Comparison of ENCODE assay signal across 10 cellular contexts in genomic region chr3:151328298-151329036, GRCh38. TPM values are rescaled to one million over a fixed set of nuclear protein-coding genes. Genes with fewer than 3 reads are reported as not detected.
DNase-seq lines count a peak whose midpoint lies in the region; ATAC-seq and TF ChIP-seq lines count a peak whose summit lies in the region.
"Had no signal": no experiment of that assay in that cellular context is flagged by ENCODE, and none has a peak within 500 bp of the region (broad histone marks: within the 10 kb centered on the region; RNA-seq: fewer than 3 reads in every experiment).

No MANE protein-coding gene starts in this region.

- TF ChIP-seq POLR2A in adrenal gland (IDR thresholded peaks at IDR 0.05), result no peak

- DNase-seq in CD14-positive monocyte (ENCODE audit: low spot score) (peak; percentile 61), Kasumi-1 (lab: John Stamatoyannopoulos, UW) (peak; percentile 65 to 76), adrenal gland (peak in 6 of 7 donors; percentile 23 to 53 (median 34)), lower lobe of right lung (no peak), midbrain (lab: John Stamatoyannopoulos, UW) (no peak), DMS53 treated with DMSO at 0.1 percent for 48 hours (lab: John Stamatoyannopoulos, UW; ENCODE audit: unreplicated experiment) (no peak), ureter (ENCODE audit: low spot score) (no peak), NCI-H82 treated with DMSO at 0.1 percent for 48 hours (lab: John Stamatoyannopoulos, UW; ENCODE audit: unreplicated experiment) (no peak)

- WGBS in adrenal gland, 4 donors, result 36 to 43% (median 40%) methylated on average over 10 of the region's 10 CpGs

- no peaks in the 10 kb centered on the region for H3K27me3 Mint-ChIP-seq in CD14-positive monocyte (ENCODE audit: low read depth in 3 of 3)

- H3K27ac Mint-ChIP-seq in CD14-positive monocyte, result peak overlapping the region; percentile 89 to 96 (median 95)

- H3K9me3 ChIP-seq in adrenal gland (replicated peaks in 1 of 3) (no peaks in the 10 kb centered on the region), lower lobe of right lung (no peaks in the 10 kb centered on the region)

- TF ChIP-seq CTCF in CD14-positive monocyte (IDR thresholded peaks at IDR 0.05) (no peak), adrenal gland (IDR thresholded peaks at IDR 0.05) (peak in 1 of 6 experiments; percentile 20), lower lobe of right lung (IDR thresholded peaks at IDR 0.05) (no peak)

- H3K4me3 Mint-ChIP-seq in CD14-positive monocyte, result peak overlapping the region; percentile 90 to 98

- no peaks in the 10 kb centered on the region for H3K27me3 ChIP-seq in adrenal gland
- H3K27me3 ChIP-seq in lower lobe of right lung (ENCODE audit: low read depth), result no peaks in the 10 kb centered on the region
- H3K27me3 ChIP-seq: cardiac muscle cell had no signal

- H3K4me1 Mint-ChIP-seq in CD14-positive monocyte, result peaks cover 73% of the 10 kb centered on the region

- H3K9me3 Mint-ChIP-seq in CD14-positive monocyte, result peaks cover 0 to 2% (median 0%) of the 10 kb centered on the region in 7 donors

- H3K27ac ChIP-seq in adrenal gland, result peak overlapping the region in 3 of 5 donors; percentile 5 to 31 (median 28)
- peak overlapping the region; percentile 59 for H3K27ac ChIP-seq in lower lobe of right lung
- H3K27ac ChIP-seq: cardiac muscle cell, RWPE1 had no signal

- H3K36me3 Mint-ChIP-seq in CD14-positive monocyte, result peaks cover 15 to 24% of the 10 kb centered on the region in 2 donors

- H3K4me1 ChIP-seq in adrenal gland (replicated peaks in 1 of 2) (peaks cover 8 to 13% of the 10 kb centered on the region in 2 donors), lower lobe of right lung (peaks cover 11% of the 10 kb centered on the region)

- H3K36me3 ChIP-seq in adrenal gland (replicated peaks in 1 of 2), result no peaks in the 10 kb centered on the region
- no peaks in the 10 kb centered on the region for H3K36me3 ChIP-seq in lower lobe of right lung
- H3K36me3 ChIP-seq: cardiac muscle cell had no signal

- intact Hi-C loops in CD14-positive monocyte (cut with micrococcal nuclease), result loop anchor here (5.0 to 10.0 kb wide), 2 partner anchors 54 to 56 kb away; partner anchors contain the start of gene P2RY12 (in 2 of the 2)
- intact Hi-C loops in adrenal gland (cut with DNase I), result no loop called here
- intact Hi-C loops in lower lobe of right lung (cut with DNase I), result no loop called here

- peak; percentile 52 to 59 for ATAC-seq in lower lobe of right lung

- H3K4me3 ChIP-seq in adrenal gland (peak overlapping the region in 1 of 4 donors; percentile 41), lower lobe of right lung (peak overlapping the region; percentile 37)
- H3K4me3 ChIP-seq: cardiac muscle cell had no signal

RNA-seq across cellular contexts. Expression of gene P2RY13, which starts 0.9 kb away (rescaled TPM):
- polyA plus RNA-seq in CD14-positive monocyte (10 to 100 TPM; 45.6 to 80.0 TPM), adrenal gland (1 to 10 TPM; 1.2 to 2.7 (median 1.7) TPM)
- total RNA-seq in adrenal gland (1 to 10 TPM in 7 of 8 donors, under 1 TPM in 1; 0.66 to 6.0 (median 2.7) TPM), lower lobe of right lung (14.4 TPM), ureter (1.2 TPM)
- total RNA-seq: cardiac muscle cell had no signal

RNA-seq across cellular contexts. Expression of gene GPR87, which starts 11.8 kb away (rescaled TPM):
- under 1 TPM in 1 of 2 donors, not detected in 1; 0.15 TPM for polyA plus RNA-seq in CD14-positive monocyte
- total RNA-seq in adrenal gland, result not detected
- polyA plus RNA-seq in adrenal gland, result not detected
- total RNA-seq in lower lobe of right lung, result 0.24 TPM
- total RNA-seq in ureter, result 13.5 TPM
- total RNA-seq: cardiac muscle cell had no signal
- polyA plus RNA-seq: cardiac muscle cell had no signal

RNA-seq across cellular contexts. Expression of gene P2RY14, which starts 50.1 kb away (rescaled TPM):
- under 1 TPM; 0.50 to 0.67 TPM for polyA plus RNA-seq in CD14-positive monocyte
- 1 to 10 TPM in 1 of 8 donors, under 1 TPM in 6, not detected in 1; 0.28 to 2.4 (median 0.65) TPM for total RNA-seq in adrenal gland
- under 1 TPM; 0.40 to 0.57 (median 0.57) TPM for polyA plus RNA-seq in adrenal gland
- total RNA-seq in lower lobe of right lung, result 5.7 TPM
- 0.68 TPM for total RNA-seq in ureter

RNA-seq across cellular contexts. Expression of gene P2RY12, which starts 56.1 kb away (rescaled TPM):
- polyA plus RNA-seq in CD14-positive monocyte (1 to 10 TPM; 2.7 to 3.0 TPM), adrenal gland (1 to 10 TPM in 1 of 3 donors, under 1 TPM in 2; 0.37 to 2.3 (median 0.56) TPM)
- total RNA-seq in adrenal gland (10 to 100 TPM in 2 of 8 donors, 1 to 10 TPM in 6; 1.9 to 13.2 (median 4.4) TPM), lower lobe of right lung (6.2 TPM), ureter (0.94 TPM)
- total RNA-seq: cardiac muscle cell had no signal

Comparison
In these comparisons a context has a peak if more than half of its experiments do, and no peak if none do; other contexts are left out.
1. DNase-seq: peak in CD14-positive monocyte (single experiment), Kasumi-1 (2 of 2) and adrenal gland (6 of 7); none in lower lobe of right lung (single experiment), midbrain (single experiment), DMS53 treated with DMSO at 0.1 percent for 48 hours (single experiment), ureter (single experiment) and NCI-H82 treated with DMSO at 0.1 percent for 48 hours (single experiment).
2. RNA of gene GPR87, which starts 11.8 kb away (total RNA-seq): 13.5 TPM in ureter (single experiment); 0.24 TPM in lower lobe of right lung (single experiment) and not detected in adrenal gland; every median in the first group is over 10 times any median in the second.
3. intact Hi-C loops: an anchor here in CD14-positive monocyte (5.0 to 10.0 kb wide); none called in adrenal gland and lower lobe of right lung.